8 cellular contexts compared by ENCODE assay signal in genomic region chr1:155504207-155504606, GRCh38. TPM values are rescaled to one million over a fixed set of nuclear protein-coding genes. Genes with fewer than 3 reads are reported as not detected.
A peak's percentile ranks its signal among the peaks of the same experiment; 100 is the strongest.
DNase-seq lines count a peak whose midpoint lies in the region; ATAC-seq and TF ChIP-seq lines count a peak whose summit lies in the region.

No MANE protein-coding gene starts in this region.

- H3K27ac Mint-ChIP-seq in T-helper 2 cell treated with Interferon-gamma antibody and Interleukin-4, amounts not matched to agents 5 μg/mL and 100 μg/mL, for 36 hours: no peak overlapping the region

- no peaks in the 10 kb centered on the region for H3K27me3 Mint-ChIP-seq in T-helper 2 cell treated with Interferon-gamma antibody and Interleukin-4, amounts not matched to agents 5 μg/mL and 100 μg/mL, for 36 hours (ENCODE audit: low read depth)

- BruUV-seq in OCI-LY7 (replicated peaks; lab: Mats Ljungman, UMichigan): no TSS peak

- no peaks in the 10 kb centered on the region for H3K9me2 ChIP-seq in OCI-LY7 (ENCODE audit: insufficient read depth, low read length)

- peaks cover 0 to 30% of the 10 kb centered on the region in 2 donors for H3K4me1 ChIP-seq in right atrium auricular region
- peaks cover 52% of the 10 kb centered on the region for H3K4me1 ChIP-seq in OCI-LY7 (ENCODE audit: insufficient read depth, low read length, poor library complexity, severe bottlenecking)
- peaks cover 2% of the 10 kb centered on the region for H3K4me1 ChIP-seq in fibroblast of lung (ENCODE audit: control insufficient read depth, extremely low read depth, insufficient read depth, low read length)

- peaks cover 17% of the 10 kb centered on the region for H3K36me3 Mint-ChIP-seq in T-helper 2 cell treated with Interferon-gamma antibody and Interleukin-4, amounts not matched to agents 5 μg/mL and 100 μg/mL, for 36 hours (ENCODE audit: low read depth)

- H3K4me3 ChIP-seq in right atrium auricular region (no peak overlapping the region), OCI-LY7 (ENCODE audit: low read depth, low read length, poor library complexity, severe bottlenecking) (no peak overlapping the region), fibroblast of lung (replicated peaks in 1 of 4; ENCODE audit: control extremely low read depth in 1 of 4, insufficient read depth in 1 of 4, low read depth in 3 of 4, low read length in 4 of 4) (no peak overlapping the region), retinal pigment epithelial cell (ENCODE audit: low read length) (no peak overlapping the region)

- no peak overlapping the region for H3K27ac ChIP-seq in right atrium auricular region
- H3K27ac ChIP-seq in OCI-LY7 (ENCODE audit: low read depth, low read length, poor library complexity, severe bottlenecking): no peak overlapping the region
- no peak overlapping the region for H3K27ac ChIP-seq in fibroblast of lung (ENCODE audit: insufficient read depth, low read length)

- CTCF ChIA-PET in OCI-LY7 (lab: Charles Lee; ENCODE audit: unreplicated experiment): interaction anchor here (0.6 to 1.5 kb wide), 3 partner anchors 38 to 253 kb away, joined by 3 to 6 read pairs (median 3); no protein-coding TSS in a partner anchor

- ATAC-seq in Right ventricle myocardium superior (ENCODE audit: poor library complexity): peak; percentile 57
- ATAC-seq in GM21447 (IDR thresholded peaks at IDR 0.05; ENCODE audit: unreplicated experiment): no peak

- H2AFZ ChIP-seq in OCI-LY7 (ENCODE audit: low read length) (no peak overlapping the region), fibroblast of lung (ENCODE audit: low read length) (no peak overlapping the region)

- H3K4me2 ChIP-seq in OCI-LY7 (ENCODE audit: low read length) (no peak overlapping the region), fibroblast of lung (ENCODE audit: extremely low read depth, insufficient read depth, low read length) (no peak overlapping the region)

- H3K9me3 Mint-ChIP-seq in T-helper 2 cell treated with Interferon-gamma antibody and Interleukin-4, amounts not matched to agents 5 μg/mL and 100 μg/mL, for 36 hours: no peaks in the 10 kb centered on the region

- DNase-seq in Right ventricle myocardium superior (no peak), right atrium auricular region (ENCODE audit: low spot score) (no peak), OCI-LY7 (ENCODE audit: low spot score) (peak; percentile 66), fibroblast of lung (ENCODE audit: low read depth in 2 of 2) (peak; percentile 18 to 50), retinal pigment epithelial cell (ENCODE audit: low read depth) (no peak), dedifferentiated amniotic fluid mesenchymal stem cell (ENCODE audit: extremely low spot score) (no peak)
- DNase-seq in T-helper 2 cell treated with Interferon-gamma antibody and Interleukin-4, amounts not matched to agents 5 μg/mL and 100 μg/mL, for 36 hours (ENCODE audit: low spot score): no peak

- H3K9ac ChIP-seq in fibroblast of lung (ENCODE audit: insufficient read depth, low read length): no peak overlapping the region

- peaks cover 31% of the 10 kb centered on the region for H3K4me1 Mint-ChIP-seq in T-helper 2 cell treated with Interferon-gamma antibody and Interleukin-4, amounts not matched to agents 5 μg/mL and 100 μg/mL, for 36 hours (ENCODE audit: low read depth)

- no peak overlapping the region for H3K4me3 Mint-ChIP-seq in T-helper 2 cell treated with Interferon-gamma antibody and Interleukin-4, amounts not matched to agents 5 μg/mL and 100 μg/mL, for 36 hours

- intact Hi-C loops in Right ventricle myocardium superior (cut with DNase I) (no loop called here), OCI-LY7 (cut with micrococcal nuclease; ENCODE audit: unreplicated experiment) (loop anchor here (1.0 to 10.0 kb wide), 3 partner anchors 181 to 253 kb away; partner anchors contain the start of genes CLK2 and HCN3)

- POLR2A ChIA-PET in OCI-LY7 (lab: Charles Lee): interaction anchor here (0.6 to 1.1 kb wide), 5 partner anchors 11 to 254 kb away, joined by 3 to 5 read pairs (median 3); no protein-coding TSS in a partner anchor

- H4K20me1 ChIP-seq in OCI-LY7 (ENCODE audit: insufficient read depth, low read length): peaks cover 14% of the 10 kb centered on the region; the same call in 1 of the 2 replicates
- no peaks in the 10 kb centered on the region for H4K20me1 ChIP-seq in fibroblast of lung (ENCODE audit: control insufficient read depth, extremely low read depth, insufficient read depth, low read length)

- H3K27me3 ChIP-seq in right atrium auricular region (no peaks in the 10 kb centered on the region), fibroblast of lung (ENCODE audit: control insufficient read depth, insufficient read depth, low read length) (no peaks in the 10 kb centered on the region)

- H3K36me3 ChIP-seq in right atrium auricular region: no peaks in the 10 kb centered on the region
- peaks cover 9% of the 10 kb centered on the region for H3K36me3 ChIP-seq in OCI-LY7 (ENCODE audit: insufficient read depth, low read length)
- no peaks in the 10 kb centered on the region for H3K36me3 ChIP-seq in fibroblast of lung (ENCODE audit: control insufficient read depth, insufficient read depth, low read length)

- H3K9me3 ChIP-seq in right atrium auricular region: no peaks in the 10 kb centered on the region
- no peaks in the 10 kb centered on the region for H3K9me3 ChIP-seq in OCI-LY7 (ENCODE audit: low read length)
- H3K9me3 ChIP-seq in fibroblast of lung (ENCODE audit: control insufficient read depth, insufficient read depth, low read depth, low read length): no peaks in the 10 kb centered on the region

- H3K79me2 ChIP-seq in OCI-LY7 (ENCODE audit: insufficient read depth, low read depth, low read length) (peaks cover 99% of the 10 kb centered on the region), fibroblast of lung (ENCODE audit: control insufficient read depth, insufficient read depth, low read length) (peaks cover 34% of the 10 kb centered on the region)

- TF ChIP-seq CTCF in right atrium auricular region (IDR thresholded peaks at IDR 0.05): peak in 1 of 2 donors; percentile 49
- peak; percentile 79 for TF ChIP-seq CTCF in OCI-LY7 (conservative IDR thresholded peaks at IDR 0.05; ENCODE audit: low read length)
- peak; percentile 19 to 43 for TF ChIP-seq CTCF in fibroblast of lung (conservative IDR thresholded peaks at IDR 0.05 in 1 of 2, IDR thresholded peaks at IDR 0.05 in 1 of 2; ENCODE audit: low read depth in 1 of 2, low read length in 2 of 2)
- TF ChIP-seq CTCF in retinal pigment epithelial cell (conservative IDR thresholded peaks at IDR 0.05; ENCODE audit: low read depth, low read length): peak; percentile 48

RNA-seq across cellular contexts. Expression of gene ASH1L, which starts 58.4 kb away (rescaled TPM):
- total RNA-seq in Right ventricle myocardium superior (41.3 TPM), right atrium auricular region (10 to 100 TPM; 37.2 to 50.2 TPM), OCI-LY7 (2022) (49.6 and 54.8 TPM in 2 replicates), fibroblast of lung (25.4 and 35.7 TPM in 2 replicates)
- total RNA-seq in OCI-LY7 (2014; rRNA removed; shearing (Covaris generic)): 33.2 and 34.4 TPM in 2 replicates
- 16.9 and 19.4 TPM in 2 replicates for polyA plus RNA-seq in fibroblast of lung
- polyA plus RNA-seq in fibroblast of lung (2012): 8.6 and 11.6 TPM in 2 replicates
- 19.9 and 24.6 TPM in 2 replicates for polyA minus RNA-seq in fibroblast of lung (ENCODE audit: low replicate concordance)

Comparison
In these comparisons a context has a peak if more than half of its experiments do, and no peak if none do; other contexts are left out.
1. DNase-seq: peak in OCI-LY7 (single experiment) and fibroblast of lung (2 of 2); none in Right ventricle myocardium superior (single experiment), right atrium auricular region (single experiment), retinal pigment epithelial cell (single experiment), dedifferentiated amniotic fluid mesenchymal stem cell (single experiment) and T-helper 2 cell treated with Interferon-gamma antibody and Interleukin-4, amounts not matched to agents 5 μg/mL and 100 μg/mL, for 36 hours (single experiment).